In genomic region chr1:34590211-34590623, GRCh38 we compare ENCODE assay signal across 10 cellular contexts.
A peak's percentile ranks its signal among the peaks of the same experiment; 100 is the strongest.
DNase-seq lines count a peak whose midpoint lies in the region; ATAC-seq, FAIRE-seq and TF ChIP-seq lines count a peak whose summit lies in the region.
"Had no signal": no experiment of that assay in that cellular context is flagged by ENCODE, and none has a peak within 500 bp of the region (broad histone marks: within the 10 kb centered on the region; RNA-seq: fewer than 3 reads in every experiment).

No MANE protein-coding gene starts in this region.

- H3K9me3 ChIP-seq in trophoblast cell (ENCODE audit: insufficient read depth, low read depth, low read length) = peaks cover 2% of the 10 kb centered on the region

- peaks cover 7% of the 10 kb centered on the region for H3K4me1 Mint-ChIP-seq in activated T-cell treated with anti-CD3 and anti-CD28 coated beads, Interleukin-2, amount 50 U/mL, for 24 hours (ENCODE audit: low read depth)
- no peaks in the 10 kb centered on the region for H3K4me1 Mint-ChIP-seq in natural killer cell treated with Interleukin-12 subunit alpha and Interleukin-12 subunit beta and Interleukin-15 and Interleukin-18, amount 100 ng/mL, for 72 hours (ENCODE audit: low read depth in 2 of 2)

- TF ChIP-seq CTCF in bronchial epithelial cell (IDR thresholded peaks at IDR 0.05; ENCODE audit: insufficient read depth, low read length, severe bottlenecking) = no peak

- H3K27ac Mint-ChIP-seq in activated T-cell treated with anti-CD3 and anti-CD28 coated beads, Interleukin-2, amount 50 U/mL, for 24 hours = no peak overlapping the region
- no peak overlapping the region for H3K27ac Mint-ChIP-seq in natural killer cell treated with Interleukin-12 subunit alpha and Interleukin-12 subunit beta and Interleukin-15 and Interleukin-18, amount 100 ng/mL, for 72 hours

- no peak overlapping the region for H3K9ac ChIP-seq in trophoblast cell (ENCODE audit: low read length)

- no peak overlapping the region for H2BK120ac ChIP-seq in trophoblast cell (ENCODE audit: insufficient read depth, low read length, poor library complexity)

- H4K12ac ChIP-seq in trophoblast cell (ENCODE audit: low read depth, low read length) = no peak overlapping the region

- H3K23ac ChIP-seq in trophoblast cell (ENCODE audit: low read length) = no peak overlapping the region

- H3K27me3 ChIP-seq in bronchial epithelial cell (ENCODE audit: control insufficient read depth, insufficient read depth, low read length) (no peaks in the 10 kb centered on the region), trophoblast cell (ENCODE audit: insufficient read depth, low read length) (no peaks in the 10 kb centered on the region)

- no CpG with 5 or more reads among the region's 4 CpGs for WGBS in trophoblast cell (ENCODE audit: extremely low coverage, insufficient coverage, insufficient read length)

- no peak overlapping the region for H3K4me2 ChIP-seq in trophoblast cell (ENCODE audit: low read length)

- H3K36me3 Mint-ChIP-seq in activated T-cell treated with anti-CD3 and anti-CD28 coated beads, Interleukin-2, amount 50 U/mL, for 24 hours (ENCODE audit: low read depth) = no peaks in the 10 kb centered on the region
- H3K36me3 Mint-ChIP-seq in natural killer cell treated with Interleukin-12 subunit alpha and Interleukin-12 subunit beta and Interleukin-15 and Interleukin-18, amount 100 ng/mL, for 72 hours = no peaks in the 10 kb centered on the region

- no peak for ATAC-seq in GM21723 (IDR thresholded peaks at IDR 0.05; ENCODE audit: unreplicated experiment)
- no peak for ATAC-seq in natural killer cell treated with Interleukin-12 subunit alpha and Interleukin-12 subunit beta and Interleukin-15 and Interleukin-18, amount 100 ng/mL, for 72 hours

- H3K18ac ChIP-seq in trophoblast cell (ENCODE audit: low read length) = no peak overlapping the region

- H3K27ac ChIP-seq in trophoblast cell (ENCODE audit: low read depth, low read length) = no peak overlapping the region
- H3K27ac ChIP-seq: 22Rv1 had no signal

- FAIRE-seq in bronchial epithelial cell (lab: Jason Lieb, UNC) = no peak

- H3K4me1 ChIP-seq in trophoblast cell (ENCODE audit: control insufficient read depth in 1 of 2, insufficient read depth in 2 of 2, low read length in 2 of 2) = no peaks in the 10 kb centered on the region

- no peaks in the 10 kb centered on the region for H3K9me3 Mint-ChIP-seq in activated T-cell treated with anti-CD3 and anti-CD28 coated beads, Interleukin-2, amount 50 U/mL, for 24 hours
- H3K9me3 Mint-ChIP-seq in natural killer cell treated with Interleukin-12 subunit alpha and Interleukin-12 subunit beta and Interleukin-15 and Interleukin-18, amount 100 ng/mL, for 72 hours = no peaks in the 10 kb centered on the region

- no peak overlapping the region for H4K91ac ChIP-seq in trophoblast cell (ENCODE audit: low read depth, low read length)

- no peaks in the 10 kb centered on the region for H3K79me1 ChIP-seq in trophoblast cell (ENCODE audit: low read length)

- H2BK12ac ChIP-seq in trophoblast cell (ENCODE audit: low read length) = no peak overlapping the region

- H3K4me3 ChIP-seq in bronchial epithelial cell (ENCODE audit: low read depth, low read length) (no peak overlapping the region), trophoblast cell (ENCODE audit: low read depth, low read length) (no peak overlapping the region)

- no peak overlapping the region for H3K4me3 Mint-ChIP-seq in activated T-cell treated with anti-CD3 and anti-CD28 coated beads, Interleukin-2, amount 50 U/mL, for 24 hours
- no peak overlapping the region for H3K4me3 Mint-ChIP-seq in natural killer cell treated with Interleukin-12 subunit alpha and Interleukin-12 subunit beta and Interleukin-15 and Interleukin-18, amount 100 ng/mL, for 72 hours

- H3K4ac ChIP-seq in trophoblast cell (ENCODE audit: low read depth, low read length) = no peak overlapping the region

- no peak overlapping the region for H2AK5ac ChIP-seq in trophoblast cell (ENCODE audit: low read length)

- no peak overlapping the region for H3K14ac ChIP-seq in trophoblast cell (ENCODE audit: low read length)

- no peak overlapping the region for H4K8ac ChIP-seq in trophoblast cell (ENCODE audit: low read depth, low read length)

- peaks cover 14% of the 10 kb centered on the region for H3K27me3 Mint-ChIP-seq in activated T-cell treated with anti-CD3 and anti-CD28 coated beads, Interleukin-2, amount 50 U/mL, for 24 hours
- H3K27me3 Mint-ChIP-seq in natural killer cell treated with Interleukin-12 subunit alpha and Interleukin-12 subunit beta and Interleukin-15 and Interleukin-18, amount 100 ng/mL, for 72 hours = peaks cover 19 to 23% of the 10 kb centered on the region in 2 donors

- H2BK5ac ChIP-seq in trophoblast cell (ENCODE audit: low read depth, low read length, poor library complexity) = no peak overlapping the region

- H3K79me2 ChIP-seq in trophoblast cell (ENCODE audit: control insufficient read depth, insufficient read depth, low read length, poor library complexity) = no peaks in the 10 kb centered on the region

- no peaks in the 10 kb centered on the region for H3K36me3 ChIP-seq in bronchial epithelial cell (ENCODE audit: control insufficient read depth, insufficient read depth, low read length)
- H3K36me3 ChIP-seq in trophoblast cell (ENCODE audit: control insufficient read depth in 1 of 2, insufficient read depth in 2 of 2, low read length in 2 of 2) = no peaks in the 10 kb centered on the region

- H2AFZ ChIP-seq in trophoblast cell (ENCODE audit: insufficient read depth, low read length, poor library complexity) = no peak overlapping the region

- DNase-seq in DMS 273 (lab: John Stamatoyannopoulos, UW; ENCODE audit: unreplicated experiment) (peak; percentile 15), DMS 273 treated with DMSO at 0.1 percent for 48 hours (lab: John Stamatoyannopoulos, UW) (no peak), NCI-H2196 treated with DMSO at 0.1 percent for 48 hours (lab: John Stamatoyannopoulos, UW; ENCODE audit: unreplicated experiment) (peak; percentile 97), bronchial epithelial cell (ENCODE audit: low read depth) (peak; percentile 59), trophoblast cell (peak; percentile 48 to 58)
- DNase-seq in activated T-cell treated with anti-CD3 and anti-CD28 coated beads, Interleukin-2, amount 50 U/mL, for 24 hours = no peak
- no peak for DNase-seq in natural killer cell treated with Interleukin-12 subunit alpha and Interleukin-12 subunit beta and Interleukin-15 and Interleukin-18, amount 100 ng/mL, for 72 hours (ENCODE audit: low spot score)
- DNase-seq: activated naive CD4-positive, alpha-beta T cell had no signal

Comparison
In these comparisons a context has a peak if more than half of its experiments do, and no peak if none do; other contexts are left out.
1. DNase-seq: peak in DMS 273 (single experiment), NCI-H2196 treated with DMSO at 0.1 percent for 48 hours (single experiment), bronchial epithelial cell (single experiment) and trophoblast cell (2 of 2); none in DMS 273 treated with DMSO at 0.1 percent for 48 hours (single experiment), activated T-cell treated with anti-CD3 and anti-CD28 coated beads, Interleukin-2, amount 50 U/mL, for 24 hours (single experiment) and natural killer cell treated with Interleukin-12 subunit alpha and Interleukin-12 subunit beta and Interleukin-15 and Interleukin-18, amount 100 ng/mL, for 72 hours (single experiment).